ENCODE assay signal across 20 cellular contexts in the genomic region with DNA sequence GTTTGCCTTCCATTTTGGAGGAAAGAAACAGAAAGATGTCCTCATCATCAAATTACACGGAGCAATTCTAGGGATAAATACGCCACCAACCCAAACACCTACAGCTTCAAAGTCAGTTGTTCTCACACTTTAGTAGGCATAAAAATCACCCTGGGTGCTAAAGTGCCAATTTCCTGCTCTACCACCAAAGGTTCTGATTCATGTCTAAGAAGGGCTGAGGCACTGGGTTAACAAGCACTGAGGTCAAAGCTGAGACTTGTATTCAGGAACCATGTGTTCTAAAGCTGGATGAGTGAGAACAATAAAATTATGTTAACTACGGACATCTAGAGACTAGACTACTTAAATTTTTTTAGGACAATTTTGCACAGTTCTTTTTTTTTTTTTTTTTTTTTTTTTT.
DNase-seq lines count a peak whose midpoint lies in the region; ATAC-seq and TF ChIP-seq lines count a peak whose summit lies in the region.
"Had no signal": no experiment of that assay in that cellular context is flagged by ENCODE, and none has a peak within 500 bp of the region (broad histone marks: within the 10 kb centered on the region; RNA-seq: fewer than 3 reads in every experiment).

No MANE protein-coding gene starts in this region.

- peaks cover 56% of the 10 kb centered on the region for H3K4me1 Mint-ChIP-seq in GM23338
- H3K4me1 Mint-ChIP-seq: B cell had no signal

- H3K4me1 ChIP-seq in A673 (ENCODE audit: insufficient read depth, low read length, poor library complexity, severe bottlenecking) (no peaks in the 10 kb centered on the region), GM23338 (ENCODE audit: insufficient read depth) (peaks cover 61% of the 10 kb centered on the region)
- H3K4me1 ChIP-seq: Caco-2 had no signal

- no TSS peak for BruUV-seq in A673 (replicated peaks; lab: Mats Ljungman, UMichigan)

- H3K27me3 ChIP-seq in A673 (replicated peaks; ENCODE audit: insufficient read depth, low read depth, low read length, poor library complexity) = peaks cover 9% of the 10 kb centered on the region
- H3K27me3 ChIP-seq in GM23338 (ENCODE audit: insufficient read depth) = no peaks in the 10 kb centered on the region
- H3K27me3 ChIP-seq: BLaER1 treated with 17β-estradiol and CSF1 and Interleukin-3, amounts not matched to agents 10 nM and 100 nM had no signal

- no peak overlapping the region for H3K27ac ChIP-seq in A673 (ENCODE audit: low read depth, low read length, poor library complexity, severe bottlenecking)
- H3K27ac ChIP-seq in GM23338 (ENCODE audit: low read depth) = no peak overlapping the region
- H3K27ac ChIP-seq: BLaER1 treated with 17β-estradiol and CSF1 and Interleukin-3, amounts not matched to agents 10 nM and 100 nM; C4-2B had no signal

- POLR2A ChIA-PET in A673 (lab: Charles Lee; ENCODE audit: low non-redundant PET) = no interaction called here

- no peak overlapping the region for H2AFZ ChIP-seq in GM23338

- no peaks in the 10 kb centered on the region for H4K20me1 ChIP-seq in GM23338 (replicated peaks; ENCODE audit: insufficient read depth)
- H4K20me1 ChIP-seq: BLaER1 treated with 17β-estradiol and CSF1 and Interleukin-3, amounts not matched to agents 10 nM and 100 nM had no signal

- no peak for TF ChIP-seq CTCF in A673 (conservative IDR thresholded peaks at IDR 0.05; ENCODE audit: low read depth, low read length)
- no peak for TF ChIP-seq CTCF in GM23338 (conservative IDR thresholded peaks at IDR 0.05; ENCODE audit: low read depth in 2 of 2)

- H3K4me3 Mint-ChIP-seq in GM23338 = no peak overlapping the region
- H3K4me3 Mint-ChIP-seq: B cell; CD4-positive, alpha-beta T cell; CD8-positive, alpha-beta T cell had no signal

- DNase-seq in A673 (ENCODE audit: low spot score) (peak; percentile 72), Daoy (ENCODE audit: low read depth) (peak; percentile 6), NCI-H69 (lab: John Stamatoyannopoulos, UW) (peak; percentile 11), renal cortical epithelial cell (ENCODE audit: low read depth) (peak; percentile 2), GM23338 (ENCODE audit: low spot score) (no peak)
- DNase-seq: 8988T; AML-193; Caco-2; Calu3; CD4-positive, alpha-beta T cell; CD8-positive, alpha-beta T cell; DMS79 treated with DMSO at 0.1 percent for 48 hours; EL; GDM1 had no signal

- H3K4me2 ChIP-seq in GM23338 = no peak overlapping the region
- H3K4me2 ChIP-seq: BLaER1 treated with 17β-estradiol and CSF1 and Interleukin-3, amounts not matched to agents 10 nM and 100 nM had no signal

- intact Hi-C loops in A673 (cut with micrococcal nuclease; ENCODE audit: unreplicated experiment) = no loop called here

- H3K9me2 ChIP-seq in GM23338 (ENCODE audit: insufficient read depth) = no peaks in the 10 kb centered on the region

- H3K9me3 Mint-ChIP-seq in GM23338 = no peaks in the 10 kb centered on the region
- H3K9me3 Mint-ChIP-seq: CD4-positive, alpha-beta T cell; CD8-positive, alpha-beta T cell had no signal

- no peak overlapping the region for H3K27ac Mint-ChIP-seq in GM23338
- H3K27ac Mint-ChIP-seq: B cell; CD4-positive, alpha-beta T cell; CD8-positive, alpha-beta T cell had no signal

- H3K4me3 ChIP-seq in A673 (ENCODE audit: low read depth, low read length, poor library complexity, severe bottlenecking) (no peak overlapping the region), GM23338 (no peak overlapping the region)
- H3K4me3 ChIP-seq: BLaER1 treated with 17β-estradiol and CSF1 and Interleukin-3, amounts not matched to agents 10 nM and 100 nM; GM12878 had no signal

- H3K36me3 Mint-ChIP-seq in GM23338 (ENCODE audit: low read depth) = no peaks in the 10 kb centered on the region
- H3K36me3 Mint-ChIP-seq: CD8-positive, alpha-beta T cell had no signal

- peaks cover 3% of the 10 kb centered on the region for H3K27me3 Mint-ChIP-seq in GM23338 (ENCODE audit: insufficient read depth, low read depth, poor library complexity)
- H3K27me3 Mint-ChIP-seq: B cell; CD4-positive, alpha-beta T cell had no signal

- CTCF ChIA-PET in A673 (lab: Charles Lee) = no interaction called here

- peaks cover 5% of the 10 kb centered on the region for H3F3A ChIP-seq in GM23338 (replicated peaks; ENCODE audit: low read depth)

- ATAC-seq in GM19023 (IDR thresholded peaks at IDR 0.05; ENCODE audit: unreplicated experiment) (no peak), GM23338 (no peak), GM21360 (IDR thresholded peaks at IDR 0.05; ENCODE audit: unreplicated experiment) (no peak)
- ATAC-seq: CD8-positive, alpha-beta T cell; GM12878 had no signal

- H3K36me3 ChIP-seq in A673 (ENCODE audit: insufficient read depth, low read length, poor library complexity, severe bottlenecking) = no peaks in the 10 kb centered on the region
- H3K36me3 ChIP-seq in GM23338 (ENCODE audit: insufficient read depth) = no peaks in the 10 kb centered on the region

- H3K79me2 ChIP-seq in GM23338 (replicated peaks; ENCODE audit: insufficient read depth) = no peaks in the 10 kb centered on the region

- H3K9me3 ChIP-seq in A673 (ENCODE audit: low read depth, low read length, poor library complexity, severe bottlenecking) = no peaks in the 10 kb centered on the region
- H3K9me3 ChIP-seq: BLaER1 treated with 17β-estradiol and CSF1 and Interleukin-3, amounts not matched to agents 10 nM and 100 nM; Caco-2 had no signal

TF ChIP-seq in GM23338, 12 proteins besides CTCF, POLR2A, EP300 and RAD21 (continues in another document):
- no peak for TF ChIP-seq POLR2AphosphoS5 (IDR thresholded peaks at IDR 0.05; ENCODE audit: low read depth)
- TF ChIP-seq ZNF114 (CRISPR knock-in tag; IDR thresholded peaks at IDR 0.05) = no peak
- TF ChIP-seq REST (IDR thresholded peaks at IDR 0.05; ENCODE audit: unreplicated experiment) = no peak
- no peak for TF ChIP-seq ETS1 (IDR thresholded peaks at IDR 0.05)
- no peak for TF ChIP-seq STAT1 (IDR thresholded peaks at IDR 0.05; ENCODE audit: unreplicated experiment)
- no peak for TF ChIP-seq CREB1 (CRISPR knock-in tag; IDR thresholded peaks at IDR 0.05; ENCODE audit: low read depth)
- TF ChIP-seq NANOG (IDR thresholded peaks at IDR 0.05; ENCODE audit: borderline replicate concordance) = no peak
- no peak for TF ChIP-seq JUNB (IDR thresholded peaks at IDR 0.05; ENCODE audit: unreplicated experiment)
